Comparison of ENCODE assay signal across 1 cellular context in genomic region chr1:172536256-172536655, GRCh38.
TF ChIP-seq lines count a peak whose summit lies in the region.

No MANE protein-coding gene starts in this region.

TF ChIP-seq in H1, 55 proteins besides CTCF, POLR2A, EP300 and RAD21:
- TF ChIP-seq BCL11A (IDR thresholded peaks at IDR 0.05; ENCODE audit: low read depth in 2 of 2, low read length in 2 of 2) (no peak), SP2 (IDR thresholded peaks at IDR 0.05; ENCODE audit: low read length) (no peak), BACH1 (IDR thresholded peaks at IDR 0.05; ENCODE audit: low read length) (no peak), POU5F1 (IDR thresholded peaks at IDR 0.05; ENCODE audit: low read depth, low read length) (no peak), RNF2 (IDR thresholded peaks at IDR 0.05; ENCODE audit: borderline replicate concordance, low read depth, low read length, missing control alignments, poor library complexity, severe bottlenecking) (no peak), CBX8 (IDR thresholded peaks at IDR 0.05; ENCODE audit: borderline replicate concordance, low read depth, low read length) (no peak)
